9 cellular contexts compared by ENCODE assay signal in the genomic region with DNA sequence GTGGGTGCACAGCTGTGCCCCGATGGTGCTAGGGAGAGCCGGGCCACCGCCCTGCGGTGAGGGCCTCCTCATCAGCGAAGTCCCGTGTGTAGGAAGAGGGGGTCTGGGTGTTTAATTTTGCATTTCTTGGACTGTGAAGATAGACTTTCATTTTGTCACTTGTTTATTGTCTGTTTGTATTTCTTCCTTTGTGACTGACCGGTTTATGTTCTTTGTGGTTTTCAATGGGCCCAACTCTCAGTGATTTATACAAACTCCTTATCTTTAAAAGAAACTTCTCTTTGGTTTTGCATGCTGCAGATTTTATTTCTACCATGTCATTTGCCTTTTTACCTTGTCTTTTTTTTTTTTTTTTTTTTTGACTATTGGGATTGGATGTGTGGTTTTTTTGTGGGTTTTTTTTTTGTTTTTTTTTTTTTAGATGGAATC.
A peak's percentile ranks its signal among the peaks of the same experiment; 100 is the strongest.
DNase-seq lines count a peak whose midpoint lies in the region; ATAC-seq and TF ChIP-seq lines count a peak whose summit lies in the region.
"Had no signal": no experiment of that assay in that cellular context is flagged by ENCODE, and none has a peak within 500 bp of the region (broad histone marks: within the 10 kb centered on the region; RNA-seq: fewer than 3 reads in every experiment).

No MANE protein-coding gene starts in this region.

- H3K9me3 ChIP-seq in BLaER1 (no peaks in the 10 kb centered on the region), SJSA1 (replicated peaks) (0 out of 2 replicates have a peak, but pooled peaks cover 2% of the 10 kb centered on the region), heart left ventricle (no peaks in the 10 kb centered on the region), gastrocnemius medialis (no peaks in the 10 kb centered on the region)

- peaks cover 60% of the 10 kb centered on the region for H3K4me1 ChIP-seq in BLaER1
- H3K4me1 ChIP-seq in SJSA1 (replicated peaks): peaks cover 52% of the 10 kb centered on the region
- peaks cover 0 to 49% (median 29%) of the 10 kb centered on the region in 12 donors for H3K4me1 ChIP-seq in heart left ventricle
- H3K4me1 ChIP-seq in gastrocnemius medialis: no peaks in the 10 kb centered on the region

- H3K4me3 ChIP-seq in BLaER1 (no peak overlapping the region), SJSA1 (peak overlapping the region; percentile 9; the same call in 1 of the 2 replicates), heart left ventricle (no peak overlapping the region), gastrocnemius medialis (no peak overlapping the region)

- ATAC-seq in heart left ventricle: no peak
- no peak for ATAC-seq in gastrocnemius medialis
- no peak for ATAC-seq in GM18867 (IDR thresholded peaks at IDR 0.05; ENCODE audit: unreplicated experiment)

- no peak for TF ChIP-seq POLR2A in heart left ventricle (IDR thresholded peaks at IDR 0.05)
- TF ChIP-seq POLR2A in gastrocnemius medialis (IDR thresholded peaks at IDR 0.05): no peak

- H3K9ac ChIP-seq in BLaER1: no peak overlapping the region

- peak overlapping the region; percentile 83 for H3K4me2 ChIP-seq in BLaER1

- intact Hi-C loops in heart left ventricle (cut with DNase I) (loop anchor here in 2 of 10 donors (10.0 kb wide), 2 partner anchors 125 to 355 kb away; no protein-coding TSS in a partner anchor), gastrocnemius medialis (cut with DNase I; ENCODE audit: low total_unique reads) (no loop called here)

- H3K27ac ChIP-seq in BLaER1 (no peak overlapping the region), SJSA1 (0 out of 2 replicates have a peak overlapping the region, but pooled peaks have one; percentile 37), heart left ventricle (peak overlapping the region; percentile 73 to 93 (median 82)), gastrocnemius medialis (peak overlapping the region; percentile 3 to 72 (median 62))

- H3K27me3 ChIP-seq in BLaER1 (no peaks in the 10 kb centered on the region), SJSA1 (replicated peaks) (no peaks in the 10 kb centered on the region), heart left ventricle (no peaks in the 10 kb centered on the region), gastrocnemius medialis (no peaks in the 10 kb centered on the region)

- WGBS in heart left ventricle, 4 donors: 79 to 89% (median 85%) methylated on average over 7 of the region's 7 CpGs

- in situ Hi-C loops in gastrocnemius medialis (cut with MboI; ENCODE audit: low sequenced_read_pairs in 4 of 4): no loop called here

- TF ChIP-seq CTCF in heart left ventricle (IDR thresholded peaks at IDR 0.05) (no peak), gastrocnemius medialis (IDR thresholded peaks at IDR 0.05 in 4 of 5, conservative IDR thresholded peaks at IDR 0.05 in 1 of 5) (no peak)

- no peaks in the 10 kb centered on the region for H4K20me1 ChIP-seq in BLaER1

- no peaks in the 10 kb centered on the region for H3K36me3 ChIP-seq in BLaER1
- H3K36me3 ChIP-seq in SJSA1: no peaks in the 10 kb centered on the region; the same call in 1 of the 2 replicates
- peaks cover 0 to 25% (median 7%) of the 10 kb centered on the region in 9 donors for H3K36me3 ChIP-seq in heart left ventricle
- no peaks in the 10 kb centered on the region for H3K36me3 ChIP-seq in gastrocnemius medialis

- DNase-seq in SJSA1 (ENCODE audit: low read depth in 1 of 2, low spot score in 2 of 2) (peak in 1 of 2 experiments; percentile 78), heart left ventricle (peak in 2 of 5 donors; percentile 28 to 51), gastrocnemius medialis (no peak), NCI-H2081 (lab: John Stamatoyannopoulos, UW) (no peak), iPS-NIHi7 (ENCODE audit: extremely low spot score) (no peak), GM19240 (ENCODE audit: insufficient read length, low spot score) (no peak)
- DNase-seq: NCI-H69 had no signal
